31 cellular contexts compared by ENCODE assay signal in the genomic region with DNA sequence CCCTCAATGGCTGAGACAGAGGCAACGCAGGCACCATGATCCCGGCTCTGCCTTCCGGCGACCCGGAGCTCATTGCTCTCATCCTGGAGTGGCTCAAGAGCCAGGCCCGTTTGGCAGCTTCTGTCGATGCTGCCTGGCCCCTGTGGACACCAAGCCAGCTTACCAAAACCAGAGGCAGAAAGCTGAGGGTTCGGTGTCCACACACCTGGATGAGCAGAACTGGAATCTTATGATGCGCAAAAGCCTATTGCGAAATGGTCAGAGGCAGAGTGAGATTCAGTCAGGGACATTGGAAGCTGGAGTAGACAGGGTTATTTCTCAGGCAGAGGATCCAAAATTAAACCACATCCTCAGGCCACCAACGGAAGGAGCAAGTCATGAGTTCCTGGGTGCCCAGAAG.
"Had no signal": no experiment of that assay in that cellular context is flagged by ENCODE, and none has a peak within 500 bp of the region (broad histone marks: within the 10 kb centered on the region; RNA-seq: fewer than 3 reads in every experiment).

No MANE protein-coding gene starts in this region.

- H3K4me3 Mint-ChIP-seq: activated CD8-positive, alpha-beta T cell treated with anti-CD3 and anti-CD28 coated beads, Interleukin-2, amount 10 ng/mL, durations not matched to agents 7 days and 5 days; activated naive CD4-positive, alpha-beta T cell treated with anti-CD3 and anti-CD28 coated beads for 36 hours; activated T-cell treated with anti-CD3 and anti-CD28 coated beads, Interleukin-2, amount 50 U/mL, for 4 hours; activated T-helper 1 cell treated with anti-CD3 and anti-CD28 coated beads, Interleukin-12 subunit alpha, Interleukin-12 subunit beta, Interleukin-2, Interleukin-4 antibody, amounts not matched to agents 30 ng/mL and 10 ng/mL and 1 ng/mL, durations not matched to agents 14 hours and 24 hours and 36 hours had no signal

- H3K27ac ChIP-seq: adrenal gland, body of pancreas, breast epithelium, WERI-Rb-1 had no signal

- H3K4me3 ChIP-seq: adrenal gland, body of pancreas, breast epithelium, MG63 had no signal

- H3K27me3 ChIP-seq: adrenal gland, body of pancreas, breast epithelium, MG63 had no signal

- H3K36me3 ChIP-seq: adrenal gland, breast epithelium, MG63, WERI-Rb-1 had no signal

- DNase-seq: activated CD4-positive, alpha-beta T cell treated with anti-CD3 and anti-CD28 coated beads for 1 hour; activated CD4-positive, alpha-beta T cell treated with anti-CD3 and anti-CD28 coated beads for 48 hours; activated CD4-positive, CD25-positive, alpha-beta regulatory T cell; activated CD8-positive, alpha-beta T cell treated with anti-CD3 and anti-CD28 coated beads, Interleukin-2, amount 10 ng/mL, durations not matched to agents 7 days and 5 days; activated gamma-delta T cell treated with Interleukin-2 at 50 U/mL for 16 hours; activated naive CD4-positive, alpha-beta T cell treated with anti-CD3 and anti-CD28 coated beads for 36 hours; activated T-cell treated with anti-CD3 and anti-CD28 coated beads, Interleukin-2, amount 50 U/mL, for 4 hours; adrenal gland; body of pancreas; Kasumi-1; KBM-7; MG63; NCI-H1048; NCI-H1105 treated with DMSO at 0.1 percent for 48 hours; NCI-H1436 treated with DMSO at 0.1 percent for 48 hours; NCI-H1694 treated with DMSO at 0.1 percent for 48 hours; NCI-H2029; NCI-H345; NCI-H524 treated with DMSO at 0.1 percent for 48 hours; NCI-H748 treated with DMSO at 0.1 percent for 48 hours; NK-92 treated with Interleukin-12 subunit alpha and Interleukin-12 subunit beta, amount 100 ng/mL, for 24 hours; PC-3; Right ventricle myocardium superior; SW 1271; T-helper 1 cell; T1000; WERI-Rb-1 had no signal

- H3K36me3 Mint-ChIP-seq: activated naive CD4-positive, alpha-beta T cell treated with anti-CD3 and anti-CD28 coated beads, Interleukin-2, amount 50 U/mL, for 72 hours had no signal

- FAIRE-seq: astrocyte had no signal

- H3K9me3 Mint-ChIP-seq: activated naive CD4-positive, alpha-beta T cell treated with anti-CD3 and anti-CD28 coated beads for 36 hours; activated naive CD4-positive, alpha-beta T cell treated with anti-CD3 and anti-CD28 coated beads, Interleukin-2, amount 50 U/mL, for 72 hours; activated T-cell treated with anti-CD3 and anti-CD28 coated beads, Interleukin-2, amount 50 U/mL, for 4 hours; activated T-helper 1 cell treated with anti-CD3 and anti-CD28 coated beads, Interleukin-12 subunit alpha, Interleukin-12 subunit beta, Interleukin-2, Interleukin-4 antibody, amounts not matched to agents 30 ng/mL and 10 ng/mL and 1 ng/mL, durations not matched to agents 14 hours and 24 hours and 36 hours had no signal

- H3K27ac Mint-ChIP-seq: activated CD8-positive, alpha-beta T cell treated with anti-CD3 and anti-CD28 coated beads, Interleukin-2, amount 10 ng/mL, durations not matched to agents 7 days and 5 days; activated naive CD4-positive, alpha-beta T cell treated with anti-CD3 and anti-CD28 coated beads for 36 hours; activated naive CD4-positive, alpha-beta T cell treated with anti-CD3 and anti-CD28 coated beads, Interleukin-2, amount 50 U/mL, for 72 hours; activated T-helper 1 cell treated with anti-CD3 and anti-CD28 coated beads, Interleukin-12 subunit alpha, Interleukin-12 subunit beta, Interleukin-2, Interleukin-4 antibody, amounts not matched to agents 30 ng/mL and 10 ng/mL and 1 ng/mL, durations not matched to agents 14 hours and 24 hours and 36 hours had no signal

- H3K4me1 ChIP-seq: adrenal gland, body of pancreas, breast epithelium had no signal

- H3K9me3 ChIP-seq: adrenal gland, body of pancreas, breast epithelium, MG63 had no signal

- ATAC-seq: activated CD8-positive, alpha-beta T cell treated with anti-CD3 and anti-CD28 coated beads, Interleukin-2, amount 10 ng/mL, durations not matched to agents 7 days and 5 days; activated naive CD4-positive, alpha-beta T cell treated with anti-CD3 and anti-CD28 coated beads, Interleukin-2, amount 50 U/mL, for 72 hours; activated T-cell treated with anti-CD3 and anti-CD28 coated beads, Interleukin-2, amount 50 U/mL, for 4 hours; body of pancreas; PC-3 had no signal
